In genomic region chr13:97432917-97433726, GRCh38 we compare ENCODE assay signal across 1 cellular context.
TF ChIP-seq lines count a peak whose summit lies in the region.

No MANE protein-coding gene starts in this region.

TF ChIP-seq in GM12878, 131 proteins besides CTCF, POLR2A, EP300 and RAD21 (continued from another document and continues in another):
- TF ChIP-seq ZNF592 (IDR thresholded peaks at IDR 0.05), result no peak
- no peak for TF ChIP-seq HSF1 (IDR thresholded peaks at IDR 0.05; ENCODE audit: low read depth, low read length)
- TF ChIP-seq IRF4 (IDR thresholded peaks at IDR 0.05; ENCODE audit: low read depth, low read length), result peak; percentile 77; the same call in 1 of the 2 replicates
- TF ChIP-seq ZNF217 (IDR thresholded peaks at IDR 0.05), result no peak
- TF ChIP-seq ELK1 (IDR thresholded peaks at IDR 0.05; ENCODE audit: low read depth, low read length), result peak; percentile 85
- no peak for TF ChIP-seq ZBED1 (IDR thresholded peaks at IDR 0.05; ENCODE audit: borderline replicate concordance)
- TF ChIP-seq SUZ12 (IDR thresholded peaks at IDR 0.05; ENCODE audit: unreplicated experiment), result no peak
- TF ChIP-seq SMARCA5 (IDR thresholded peaks at IDR 0.05), result peak; percentile 72; the same call in 1 of the 2 replicates
- peak; percentile 94 for TF ChIP-seq PKNOX1 (IDR thresholded peaks at IDR 0.05)
- TF ChIP-seq SMC3 (IDR thresholded peaks at IDR 0.05; ENCODE audit: borderline replicate concordance, low read length), result no peak
- TF ChIP-seq SREBF1 (IDR thresholded peaks at IDR 0.05; ENCODE audit: low read length), result no peak
- TF ChIP-seq DPF2 (IDR thresholded peaks at IDR 0.05), result no peak; the same call in 1 of the 2 replicates
- peak; percentile 88 for TF ChIP-seq ZNF207 (IDR thresholded peaks at IDR 0.05; ENCODE audit: borderline replicate concordance)
- no peak for TF ChIP-seq BACH1 (IDR thresholded peaks at IDR 0.05; ENCODE audit: borderline replicate concordance)
- peak; percentile 36; the same call in 1 of the 2 replicates for TF ChIP-seq ATF7 (IDR thresholded peaks at IDR 0.05; ENCODE audit: low read depth)
- peak; percentile 87 for TF ChIP-seq IRF3 (IDR thresholded peaks at IDR 0.05)
- TF ChIP-seq NRF1 (conservative IDR thresholded peaks at IDR 0.05; ENCODE audit: low read depth, low read length), result no peak
- peak in 1 of 2 experiments; percentile 56; a peak in 1 of 4 replicates for TF ChIP-seq CEBPB (IDR thresholded peaks at IDR 0.05; ENCODE audit: borderline replicate concordance in 1 of 2, low read depth in 2 of 2, low read length in 2 of 2)
- TF ChIP-seq ZBTB4 (CRISPR knock-in tag; IDR thresholded peaks at IDR 0.05), result no peak
- TF ChIP-seq YY1 (IDR thresholded peaks at IDR 0.05; ENCODE audit: low read depth, low read length), result peak; percentile 76
- peak; percentile 87 for TF ChIP-seq CHD2 (IDR thresholded peaks at IDR 0.05; ENCODE audit: borderline replicate concordance, low read depth, low read length)
- no peak for TF ChIP-seq CEBPZ (IDR thresholded peaks at IDR 0.05; ENCODE audit: low read depth, low read length)
- TF ChIP-seq GATAD2B (conservative IDR thresholded peaks at IDR 0.05; ENCODE audit: low read depth), result peak; percentile 69; the same call in 1 of the 2 replicates
- peak; percentile 74; the same call in 1 of the 2 replicates for TF ChIP-seq CBX5 (IDR thresholded peaks at IDR 0.05; ENCODE audit: low read depth)
- peak; percentile 99 for TF ChIP-seq RAD51 (IDR thresholded peaks at IDR 0.05)
- TF ChIP-seq STAT1 (conservative IDR thresholded peaks at IDR 0.05), result peak; percentile 23; the same call in 1 of the 2 replicates
- TF ChIP-seq MYB (IDR thresholded peaks at IDR 0.05; ENCODE audit: borderline replicate concordance, low read depth, low read length), result no peak
- 0 out of 2 replicates have a peak, but pooled peaks have one; percentile 55 for TF ChIP-seq ZSCAN29 (IDR thresholded peaks at IDR 0.05)
- no peak for TF ChIP-seq SMAD1 (IDR thresholded peaks at IDR 0.05; ENCODE audit: low read depth, partially characterized antibody)
- peak; percentile 16 for TF ChIP-seq BCL3 (IDR thresholded peaks at IDR 0.05; ENCODE audit: borderline replicate concordance, insufficient read depth, low read depth, low read length, poor library complexity, severe bottlenecking)
- no peak for TF ChIP-seq SIX5 (IDR thresholded peaks at IDR 0.05; ENCODE audit: low read depth, low read length, severe bottlenecking)
- peak; percentile 87 for TF ChIP-seq SKIL (IDR thresholded peaks at IDR 0.05; ENCODE audit: low read depth, poor library complexity, severe bottlenecking)
- no peak for TF ChIP-seq JUND (IDR thresholded peaks at IDR 0.05; ENCODE audit: low read depth, low read length)
- peak; percentile 87 for TF ChIP-seq USF1 (IDR thresholded peaks at IDR 0.05; ENCODE audit: borderline replicate concordance, extremely low read length, insufficient read depth, low read depth, low read length)
- peak; percentile 76; the same call in 1 of the 2 replicates for TF ChIP-seq ESRRA (IDR thresholded peaks at IDR 0.05; ENCODE audit: low read length)
- TF ChIP-seq RFX5 (IDR thresholded peaks at IDR 0.05; ENCODE audit: low read depth, low read length), result peak; percentile 99
- no peak for TF ChIP-seq YBX1 (IDR thresholded peaks at IDR 0.05)
- no peak; the same call in 1 of the 2 replicates for TF ChIP-seq BRCA1 (IDR thresholded peaks at IDR 0.05; ENCODE audit: low read depth, low read length)
- TF ChIP-seq IKZF2 (IDR thresholded peaks at IDR 0.05), result peak; percentile 7 to 52; a peak in 2 of 4 replicates
- no peak for TF ChIP-seq STAT3 (IDR thresholded peaks at IDR 0.05; ENCODE audit: low read depth, low read length)
- TF ChIP-seq NFYA (IDR thresholded peaks at IDR 0.05; ENCODE audit: borderline replicate concordance, low read depth, low read length), result no peak; the same call in none of the 2 replicates
